Comparison of ENCODE assay signal across 19 cellular contexts in the genomic region with DNA sequence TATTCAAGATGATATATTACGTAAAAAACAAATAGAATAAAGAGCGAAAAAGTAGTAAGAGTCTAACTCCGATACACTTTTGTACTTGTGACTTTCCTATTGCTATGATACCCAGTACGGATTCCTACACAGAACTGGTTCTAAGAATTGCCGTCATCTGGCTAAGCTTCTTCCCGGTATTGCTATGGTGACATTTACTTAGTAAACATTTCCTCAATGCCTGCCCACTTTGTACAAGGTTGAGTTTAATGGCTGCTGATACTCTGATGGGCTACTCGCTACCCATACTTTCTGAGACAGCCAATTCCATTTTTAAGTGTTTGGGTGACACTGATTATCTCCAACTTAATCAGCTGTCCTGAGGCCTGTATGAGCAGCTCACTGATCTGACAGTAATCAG. TPM values are rescaled to one million over a fixed set of nuclear protein-coding genes. Genes with fewer than 3 reads are reported as not detected.
A peak's percentile ranks its signal among the peaks of the same experiment; 100 is the strongest.
DNase-seq lines count a peak whose midpoint lies in the region; ATAC-seq, FAIRE-seq and TF ChIP-seq lines count a peak whose summit lies in the region.
"Had no signal": no experiment of that assay in that cellular context is flagged by ENCODE, and none has a peak within 500 bp of the region (broad histone marks: within the 10 kb centered on the region; RNA-seq: fewer than 3 reads in every experiment).

No MANE protein-coding gene starts in this region.

- no TSS peak for BruUV-seq in K562 (replicated peaks; lab: Mats Ljungman, UMichigan)

- H3K4me3 ChIP-seq in LNCaP clone FGC (ENCODE audit: low read depth, low read length) (no peak overlapping the region), K562 (no peak overlapping the region), mucosa of descending colon (no peak overlapping the region), esophagus squamous epithelium (no peak overlapping the region)
- H3K4me3 ChIP-seq: gastrocnemius medialis, thoracic aorta had no signal

- WGBS in K562 (ENCODE audit: insufficient coverage, low coverage, missing lambda C conversion rate), result 3% methylated on average over 7 of the region's 7 CpGs
- 81 to 87% methylated on average over 7 of the region's 7 CpGs for WGBS in esophagus squamous epithelium, 2 donors

- CTCF ChIA-PET in K562 (lab: Yijun Ruan, JAX; ENCODE audit: low intra/inter-chr PET ratio), result no interaction called here

- H3K27me3 ChIP-seq in K562 (ENCODE audit: control insufficient read depth in 2 of 2, insufficient read depth in 2 of 2, low read length in 2 of 2) (no peaks in the 10 kb centered on the region), esophagus squamous epithelium (no peaks in the 10 kb centered on the region)
- H3K27me3 ChIP-seq: gastrocnemius medialis had no signal

- POLR2A ChIA-PET in K562 (lab: Yijun Ruan, JAX), result interaction anchor here (1.0 to 2.4 kb wide), 5 partner anchors 10 to 27 kb away, joined by 3 to 9 read pairs (median 4); no protein-coding TSS in a partner anchor

- H3K27ac ChIP-seq in K562 (ENCODE audit: extremely low read depth, low read depth, low read length) (peak overlapping the region; percentile 71), esophagus squamous epithelium (no peak overlapping the region)
- H3K27ac ChIP-seq: gastrocnemius medialis, thoracic aorta, WERI-Rb-1 had no signal

- TF ChIP-seq POLR2A in K562 (conservative IDR thresholded peaks at IDR 0.05) (no peak), esophagus squamous epithelium (IDR thresholded peaks at IDR 0.05) (no peak)

- no peak for TF ChIP-seq CTCF in LNCaP clone FGC (IDR thresholded peaks at IDR 0.05; ENCODE audit: control insufficient read depth, extremely low read depth, insufficient read depth)
- no peak for TF ChIP-seq CTCF in K562 (IDR thresholded peaks at IDR 0.05 in 2 of 3, conservative IDR thresholded peaks at IDR 0.05 in 1 of 3; ENCODE audit: insufficient read depth in 2 of 3, low read depth in 1 of 3, low read length in 3 of 3)
- TF ChIP-seq CTCF in mucosa of descending colon (IDR thresholded peaks at IDR 0.05), result no peak
- TF ChIP-seq CTCF in esophagus squamous epithelium (IDR thresholded peaks at IDR 0.05), result no peak

- no peak for TF ChIP-seq RAD21 in K562 (CRISPR knock-in tag; conservative IDR thresholded peaks at IDR 0.05 in 1 of 2, IDR thresholded peaks at IDR 0.05 in 1 of 2)

- intact Hi-C loops in K562 (cut with micrococcal nuclease) (no loop called here), mucosa of descending colon (cut with DNase I, micrococcal nuclease) (no loop called here), esophagus squamous epithelium (cut with DNase I) (no loop called here)

- peak; percentile 53; the same call in 1 of the 2 replicates for TF ChIP-seq EP300 in K562 (IDR thresholded peaks at IDR 0.05; ENCODE audit: low read length)

- H3K4me1 ChIP-seq in K562 (replicated peaks in 1 of 2; ENCODE audit: control insufficient read depth in 2 of 2, insufficient read depth in 2 of 2, low read length in 2 of 2), result peaks cover 18 to 60% of the 10 kb centered on the region in 2 experiments
- H3K4me1 ChIP-seq in mucosa of descending colon (ENCODE audit: low read depth), result no peaks in the 10 kb centered on the region
- H3K4me1 ChIP-seq in esophagus squamous epithelium, result peaks cover 0 to 41% (median 21%) of the 10 kb centered on the region in 3 donors

- DNase-seq in NCI-H510A treated with DMSO at 0.1 percent for 48 hours (lab: John Stamatoyannopoulos, UW) (peak; percentile 25), NCI-H510A (lab: John Stamatoyannopoulos, UW) (no peak), LNCaP clone FGC (ENCODE audit: low read depth) (peak; percentile 11), K562 (ENCODE audit: extremely low read depth in 1 of 4, low spot score in 3 of 4) (peak in 2 of 4 experiments; percentile 64 to 77), mucosa of descending colon (no peak), SHP77 (lab: John Stamatoyannopoulos, UW) (no peak), esophagus squamous epithelium (lab: John Stamatoyannopoulos, UW) (no peak)
- DNase-seq: activated CD8-positive, alpha-beta memory T cell treated with anti-CD3 and anti-CD28 coated beads, Interleukin-2, amount 50 U/mL, for 4 hours; C1 segment of cervical spinal cord; gastrocnemius medialis; mesenchymal stem cell; NCI-H1694 treated with DMSO at 0.1 percent for 48 hours; NCI-H524; SK-N-SH; stimulated activated CD4-positive, alpha-beta T cell treated with anti-CD3 and anti-CD28 coated beads, Interleukin-2, amount 100 ng/mL, for 48 hours; WERI-Rb-1 had no signal

- peak overlapping the region; percentile 73 for H3K4me2 ChIP-seq in K562 (ENCODE audit: insufficient read depth, low read length)

- in situ Hi-C loops in K562 (cut with MboI), result no loop called here

- FAIRE-seq in K562 (lab: Jason Lieb, UNC), result peak; percentile 84
- FAIRE-seq: endothelial cell of umbilical vein had no signal

- H4K20me1 ChIP-seq in K562 (replicated peaks; ENCODE audit: control insufficient read depth, insufficient read depth, low read length), result no peaks in the 10 kb centered on the region

- no peaks in the 10 kb centered on the region for H3K9me1 ChIP-seq in K562 (ENCODE audit: control insufficient read depth, insufficient read depth, low read length)

- H3K36me3 ChIP-seq in K562 (ENCODE audit: control insufficient read depth, insufficient read depth, low read length), result 0 out of 3 replicates have a peak, but pooled peaks cover 3% of the 10 kb centered on the region
- no peaks in the 10 kb centered on the region for H3K36me3 ChIP-seq in mucosa of descending colon (ENCODE audit: low read depth)
- no peaks in the 10 kb centered on the region for H3K36me3 ChIP-seq in esophagus squamous epithelium
- H3K36me3 ChIP-seq: gastrocnemius medialis, thoracic aorta, WERI-Rb-1 had no signal

- H3K9me3 ChIP-seq in K562 (replicated peaks; ENCODE audit: control insufficient read depth, insufficient read depth, low read depth, low read length), result no peaks in the 10 kb centered on the region
- H3K9me3 ChIP-seq in mucosa of descending colon, result no peaks in the 10 kb centered on the region
- no peaks in the 10 kb centered on the region for H3K9me3 ChIP-seq in esophagus squamous epithelium
- H3K9me3 ChIP-seq: gastrocnemius medialis, SK-N-SH, thoracic aorta had no signal

- ATAC-seq in K562 (peak; percentile 66), mucosa of descending colon (peak; percentile 91), GM18498 (IDR thresholded peaks at IDR 0.05; ENCODE audit: unreplicated experiment) (no peak)

- peak overlapping the region; percentile 68 for H2AFZ ChIP-seq in K562 (ENCODE audit: low read depth, low read length)

- H3K79me2 ChIP-seq in K562 (ENCODE audit: control insufficient read depth, insufficient read depth, low read length), result peaks cover 96% of the 10 kb centered on the region

- peak overlapping the region in 1 of 2 experiments; percentile 36; a peak in 2 of 4 replicates for H3K9ac ChIP-seq in K562 (ENCODE audit: insufficient read depth in 1 of 2, low read depth in 2 of 2, low read length in 2 of 2)
- H3K9ac ChIP-seq: SK-N-SH had no signal

TF ChIP-seq in K562, 482 proteins besides CTCF, POLR2A, EP300 and RAD21 (continues in another document):
- peak; percentile 22; the same call in 1 of the 2 replicates for TF ChIP-seq TEAD4 (IDR thresholded peaks at IDR 0.05; ENCODE audit: low read length)
- no peak for TF ChIP-seq TEAD4 (CRISPR knock-in tag; IDR thresholded peaks at IDR 0.05; ENCODE audit: borderline replicate concordance)

RNA-seq across cellular contexts. Expression of gene OSBPL3, which starts 55.6 kb away (rescaled TPM):
- total RNA-seq in K562 (2011; cell fraction: chromatin; rRNA removed; ENCODE audit: low replicate concordance), result 124 and 131 TPM in 2 replicates
- 33.5 and 46.1 TPM in 2 replicates for total RNA-seq in K562 (2011; cell fraction: nucleolus; rRNA removed)
- 48.8 and 79.4 TPM in 2 replicates for total RNA-seq in K562 (2011; cell fraction: nucleoplasm; rRNA removed)
- total RNA-seq in K562 (2014; rRNA removed), result 16.3 and 22.1 TPM in 2 replicates
- total RNA-seq in K562 (2014; rRNA removed; fragmentation: Illumina TruSeq; extraction: Trizol), result 33.4 and 39.0 TPM in 2 replicates
- total RNA-seq in K562 (2015; rRNA removed; fragmentation: Illumina TruSeq; extraction: Trizol), result 25.4 and 26.5 TPM in 2 replicates
- 35.0 and 37.2 TPM in 2 replicates for total RNA-seq in K562 (2021)
- polyA plus RNA-seq in K562 (2011; rRNA removed), result 23.8 and 34.0 TPM in 2 replicates
- polyA plus RNA-seq in K562 (2011; cell fraction: cytosol; rRNA removed), result 7.9 and 9.7 TPM in 2 replicates
- 50.5 and 63.2 TPM in 2 replicates for polyA plus RNA-seq in K562 (2011; cell fraction: nucleus; rRNA removed)
- polyA plus RNA-seq in K562 (2012), result 13.1 and 17.7 TPM in 2 replicates
- 24.9 and 29.9 TPM in 2 replicates for polyA plus RNA-seq in K562 (2014; fragmentation: Illumina TruSeq; extraction: Trizol)
- polyA plus RNA-seq in K562 (2014; fragmentation: Nextera tagmentation; extraction: Ambion mirVana), result 1 to 10 TPM; 4.8 to 6.8 TPM
- 20.3 and 21.2 TPM in 2 replicates for polyA plus RNA-seq in K562 (2014; rRNA removed)
- polyA minus RNA-seq in K562 (2011; rRNA and poly(A)+ RNA removed), result 70.4 and 71.2 TPM in 2 replicates
- polyA minus RNA-seq in K562 (2011; cell fraction: cytosol; rRNA and poly(A)+ RNA removed), result 20.3 and 33.0 TPM in 2 replicates
- 46.0 and 48.3 TPM in 2 replicates for polyA minus RNA-seq in K562 (2011; cell fraction: nucleus; rRNA and poly(A)+ RNA removed)
- total RNA-seq in mucosa of descending colon, result 10 to 100 TPM in 2 of 3 donors, 1 to 10 TPM in 1; 9.0 to 15.4 (median 10.6) TPM
- 10 to 100 TPM in 3 of 4 donors, 1 to 10 TPM in 1; 8.9 to 22.6 (median 13.7) TPM for total RNA-seq in esophagus squamous epithelium

Comparison
In these comparisons a context has a peak if more than half of its experiments do, and no peak if none do; other contexts are left out.
1. DNase-seq: peak in NCI-H510A treated with DMSO at 0.1 percent for 48 hours (single experiment) and LNCaP clone FGC (single experiment); none in NCI-H510A (single experiment), mucosa of descending colon (0 of 3), SHP77 (0 of 2) and esophagus squamous epithelium (single experiment).